17 cellular contexts compared by ENCODE assay signal in the genomic region with DNA sequence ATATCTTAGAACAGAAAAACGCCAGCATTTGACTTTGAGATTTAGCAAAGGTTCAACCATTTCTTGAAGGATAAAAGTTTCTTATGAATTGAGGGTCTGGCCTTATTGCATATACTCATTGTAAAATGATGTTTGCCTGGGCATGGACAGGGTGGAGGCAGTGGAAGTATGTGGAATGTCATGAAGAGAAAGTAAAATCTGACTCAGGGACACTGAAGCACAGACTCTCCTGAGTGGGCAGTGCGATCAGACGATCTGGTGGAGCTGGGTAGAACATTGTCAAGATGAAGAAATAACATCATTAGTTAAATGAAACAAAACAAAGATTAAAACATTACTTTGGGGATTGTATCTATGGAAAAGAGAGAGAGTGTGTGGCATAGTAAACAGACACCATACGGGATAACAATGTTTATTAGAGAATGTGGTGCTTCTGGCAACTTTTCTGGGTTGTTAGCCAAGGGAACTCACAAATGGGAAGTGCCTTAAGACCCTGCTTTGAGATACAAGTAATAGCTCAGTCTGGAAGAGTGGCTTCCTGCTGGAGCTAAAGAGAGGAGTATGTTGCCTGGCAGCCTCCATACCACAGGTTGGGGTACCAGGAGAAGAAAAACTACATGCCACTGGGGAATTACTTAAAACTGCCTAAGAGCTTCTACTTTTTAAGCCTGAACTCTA. TPM values are rescaled to one million over a fixed set of nuclear protein-coding genes. Genes with fewer than 3 reads are reported as not detected.
DNase-seq lines count a peak whose midpoint lies in the region; TF ChIP-seq lines count a peak whose summit lies in the region.
"Had no signal": no experiment of that assay in that cellular context is flagged by ENCODE, and none has a peak within 500 bp of the region (broad histone marks: within the 10 kb centered on the region; RNA-seq: fewer than 3 reads in every experiment).

No MANE protein-coding gene starts in this region.

- no peak overlapping the region for H2AFZ ChIP-seq in neural progenitor cell (replicated peaks)
- H2AFZ ChIP-seq: parathyroid adenoma had no signal

- peaks cover 72% of the 10 kb centered on the region for H3K79me2 ChIP-seq in neural progenitor cell (ENCODE audit: low read depth)

- H3K4me3 ChIP-seq in NB4 (ENCODE audit: low read depth, low read length) (no peak overlapping the region), endocrine pancreas (ENCODE audit: control insufficient read depth, insufficient read depth, low read length) (no peak overlapping the region), neural progenitor cell (no peak overlapping the region), SJCRH30 (no peak overlapping the region)
- H3K4me3 ChIP-seq: heart right ventricle, lung, Peyer's patch had no signal

- H3F3A ChIP-seq in neural progenitor cell (ENCODE audit: low read depth): peaks cover 24% of the 10 kb centered on the region

- intact Hi-C loops in CD14-positive monocyte (cut with micrococcal nuclease): loop anchor here in 1 of 2 donors (10.0 kb wide), 1 partner anchor 148 kb away; a partner anchor contains a TSS

- H3K4me1 Mint-ChIP-seq in CD14-positive monocyte (peaks cover 65% of the 10 kb centered on the region), neural progenitor cell (peaks cover 32% of the 10 kb centered on the region)
- H3K4me1 Mint-ChIP-seq in T-helper 2 cell treated with Interferon-gamma antibody and Interleukin-4, amounts not matched to agents 5 μg/mL and 100 μg/mL, for 36 hours (ENCODE audit: low read depth): peaks cover 18% of the 10 kb centered on the region

- TF ChIP-seq CTCF in CD14-positive monocyte (IDR thresholded peaks at IDR 0.05) (no peak), NB4 (IDR thresholded peaks at IDR 0.05; ENCODE audit: low read depth, low read length) (no peak), neural progenitor cell (IDR thresholded peaks at IDR 0.05) (no peak)

- no peak for DNase-seq in CD14-positive monocyte (ENCODE audit: low spot score)
- DNase-seq in NB4 (ENCODE audit: low read depth): peak; percentile 22
- DNase-seq in neural progenitor cell (ENCODE audit: low spot score): no peak
- no peak for DNase-seq in SJCRH30
- DNase-seq in SHP77 (lab: John Stamatoyannopoulos, UW): no peak
- no peak for DNase-seq in activated CD4-positive, CD25-positive, alpha-beta regulatory T cell treated with anti-CD3 and anti-CD28 coated beads, Interleukin-2, amount 50 U/mL, for 72 hours
- no peak for DNase-seq in T-helper 2 cell treated with Interferon-gamma antibody and Interleukin-4, amounts not matched to agents 5 μg/mL and 100 μg/mL, for 36 hours (ENCODE audit: low spot score)
- DNase-seq: activated naive CD8-positive, alpha-beta T cell treated with anti-CD3 and anti-CD28 coated beads for 36 hours; COR-L47; heart right ventricle; NCI-H1092; NCI-H226; Peyer's patch; stimulated activated CD4-positive, alpha-beta T cell treated with anti-CD3 and anti-CD28 coated beads, Interleukin-4, amount 100 ng/mL, for 4 hours had no signal

- peak overlapping the region; percentile 3 for H3K4me2 ChIP-seq in neural progenitor cell

- H3K4me3 Mint-ChIP-seq in CD14-positive monocyte: peak overlapping the region; percentile 7 to 65
- H3K4me3 Mint-ChIP-seq in neural progenitor cell: no peak overlapping the region
- no peak overlapping the region for H3K4me3 Mint-ChIP-seq in T-helper 2 cell treated with Interferon-gamma antibody and Interleukin-4, amounts not matched to agents 5 μg/mL and 100 μg/mL, for 36 hours
- H3K4me3 Mint-ChIP-seq: activated naive CD8-positive, alpha-beta T cell treated with anti-CD3 and anti-CD28 coated beads for 36 hours had no signal

- no peaks in the 10 kb centered on the region for H3K9me3 ChIP-seq in endocrine pancreas (ENCODE audit: control insufficient read depth, low read length)
- no peaks in the 10 kb centered on the region for H3K9me3 ChIP-seq in neural progenitor cell (ENCODE audit: low read depth)
- no peaks in the 10 kb centered on the region for H3K9me3 ChIP-seq in SJCRH30 (replicated peaks)
- H3K9me3 ChIP-seq: heart right ventricle, Peyer's patch had no signal

- H3K27ac ChIP-seq in neural progenitor cell: no peak overlapping the region
- no peak overlapping the region for H3K27ac ChIP-seq in SJCRH30
- H3K27ac ChIP-seq: parathyroid adenoma, Peyer's patch had no signal

- H3K27me3 Mint-ChIP-seq in CD14-positive monocyte (ENCODE audit: low read depth in 3 of 3) (peaks cover 0 to 3% (median 0%) of the 10 kb centered on the region in 3 donors), neural progenitor cell (ENCODE audit: insufficient read depth, low read depth) (no peaks in the 10 kb centered on the region)
- no peaks in the 10 kb centered on the region for H3K27me3 Mint-ChIP-seq in T-helper 2 cell treated with Interferon-gamma antibody and Interleukin-4, amounts not matched to agents 5 μg/mL and 100 μg/mL, for 36 hours (ENCODE audit: low read depth)
- H3K27me3 Mint-ChIP-seq: activated naive CD8-positive, alpha-beta T cell treated with anti-CD3 and anti-CD28 coated beads for 36 hours had no signal

- peaks cover 0 to 2% (median 0%) of the 10 kb centered on the region in 7 donors for H3K9me3 Mint-ChIP-seq in CD14-positive monocyte
- H3K9me3 Mint-ChIP-seq in neural progenitor cell: no peaks in the 10 kb centered on the region
- H3K9me3 Mint-ChIP-seq in T-helper 2 cell treated with Interferon-gamma antibody and Interleukin-4, amounts not matched to agents 5 μg/mL and 100 μg/mL, for 36 hours: no peaks in the 10 kb centered on the region
- H3K9me3 Mint-ChIP-seq: activated naive CD8-positive, alpha-beta T cell treated with anti-CD3 and anti-CD28 coated beads for 36 hours had no signal

- H3K4me1 ChIP-seq in endocrine pancreas (ENCODE audit: control insufficient read depth, insufficient read depth, low read length) (peaks cover 21% of the 10 kb centered on the region), neural progenitor cell (peaks cover 19% of the 10 kb centered on the region), SJCRH30 (0 out of 2 replicates have a peak, but pooled peaks cover 5% of the 10 kb centered on the region)

- H3K27me3 ChIP-seq in endocrine pancreas (ENCODE audit: control insufficient read depth, insufficient read depth, low read length): no peaks in the 10 kb centered on the region
- no peaks in the 10 kb centered on the region for H3K27me3 ChIP-seq in neural progenitor cell
- H3K27me3 ChIP-seq in SJCRH30: no peaks in the 10 kb centered on the region
- H3K27me3 ChIP-seq: heart right ventricle, Peyer's patch had no signal

- H3K9ac ChIP-seq in endocrine pancreas (ENCODE audit: control insufficient read depth, insufficient read depth, low read length) (peak overlapping the region; percentile 20), neural progenitor cell (no peak overlapping the region)
- H3K9ac ChIP-seq: parathyroid adenoma had no signal

- H3K27ac Mint-ChIP-seq in CD14-positive monocyte (peak overlapping the region in 6 of 7 donors; percentile 14 to 83 (median 22)), neural progenitor cell (no peak overlapping the region)
- no peak overlapping the region for H3K27ac Mint-ChIP-seq in T-helper 2 cell treated with Interferon-gamma antibody and Interleukin-4, amounts not matched to agents 5 μg/mL and 100 μg/mL, for 36 hours
- H3K27ac Mint-ChIP-seq: activated naive CD8-positive, alpha-beta T cell treated with anti-CD3 and anti-CD28 coated beads for 36 hours had no signal

- H3K36me3 ChIP-seq in endocrine pancreas (ENCODE audit: control insufficient read depth, insufficient read depth, low read length): no peaks in the 10 kb centered on the region
- no peaks in the 10 kb centered on the region for H3K36me3 ChIP-seq in neural progenitor cell
- H3K36me3 ChIP-seq in SJCRH30: no peaks in the 10 kb centered on the region
- H3K36me3 ChIP-seq: Peyer's patch had no signal

- peaks cover 63% of the 10 kb centered on the region for H4K20me1 ChIP-seq in neural progenitor cell (ENCODE audit: low read depth)

- no peak for TF ChIP-seq POLR2A in NB4 (IDR thresholded peaks at IDR 0.05; ENCODE audit: extremely low read depth, insufficient read length)

- H3K36me3 Mint-ChIP-seq in CD14-positive monocyte (peaks cover 12 to 37% of the 10 kb centered on the region in 2 donors), neural progenitor cell (no peaks in the 10 kb centered on the region)
- peaks cover 2% of the 10 kb centered on the region for H3K36me3 Mint-ChIP-seq in T-helper 2 cell treated with Interferon-gamma antibody and Interleukin-4, amounts not matched to agents 5 μg/mL and 100 μg/mL, for 36 hours (ENCODE audit: low read depth)
- H3K36me3 Mint-ChIP-seq: activated naive CD8-positive, alpha-beta T cell treated with anti-CD3 and anti-CD28 coated beads for 36 hours had no signal

RNA-seq across cellular contexts. Expression of a gene that starts 4.5 kb away (rescaled TPM):
- polyA plus RNA-seq in CD14-positive monocyte: 10 to 100 TPM; 52.2 to 63.6 TPM
- 21.6 and 28.8 TPM in 2 replicates for total RNA-seq in neural progenitor cell (ENCODE audit: low replicate concordance)
- total RNA-seq in SJCRH30 (2014; rRNA removed; shearing (Covaris generic)): 24.2 and 25.9 TPM in 2 replicates

RNA-seq across cellular contexts. Expression of a gene that starts 26.0 kb away (rescaled TPM):
- 10 to 100 TPM in 1 of 2 donors, 1 to 10 TPM in 1; 9.5 to 12.5 TPM for polyA plus RNA-seq in CD14-positive monocyte
- 15.4 and 18.3 TPM in 2 replicates for total RNA-seq in neural progenitor cell (ENCODE audit: low replicate concordance)
- 18.2 and 20.1 TPM in 2 replicates for total RNA-seq in SJCRH30 (2014; rRNA removed; shearing (Covaris generic))

Comparison
In these comparisons a context has a peak if more than half of its experiments do, and no peak if none do; other contexts are left out.
1. H3K27ac Mint-ChIP-seq: peak in CD14-positive monocyte (6 of 7); none in neural progenitor cell (single experiment) and T-helper 2 cell treated with Interferon-gamma antibody and Interleukin-4, amounts not matched to agents 5 μg/mL and 100 μg/mL, for 36 hours (single experiment).
2. H3K4me3 Mint-ChIP-seq: peak in CD14-positive monocyte (2 of 2); none in neural progenitor cell (single experiment) and T-helper 2 cell treated with Interferon-gamma antibody and Interleukin-4, amounts not matched to agents 5 μg/mL and 100 μg/mL, for 36 hours (single experiment).